In the genomic region with DNA sequence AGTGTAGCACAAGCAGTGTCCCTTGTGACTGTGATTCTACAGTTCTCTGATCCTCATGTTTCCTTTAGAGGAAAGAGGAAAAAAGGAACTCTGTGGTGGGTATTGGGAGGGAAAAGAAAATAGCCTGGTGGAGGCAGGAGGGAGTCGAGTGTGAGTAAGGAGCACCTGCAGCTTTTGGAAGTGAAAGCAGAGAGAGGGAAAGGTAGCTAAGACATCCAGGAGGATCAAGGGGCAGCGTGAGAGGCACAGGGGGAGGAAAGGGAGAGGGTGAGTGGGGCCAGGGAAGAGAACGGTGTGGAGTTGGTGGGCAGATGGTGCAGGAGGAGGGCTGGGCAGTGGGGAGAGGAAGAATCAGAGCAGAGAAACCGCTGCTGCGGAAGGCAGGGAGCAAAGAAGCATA, we compare ENCODE assay signal across 32 cellular contexts. TPM values are rescaled to one million over a fixed set of nuclear protein-coding genes. Genes with fewer than 3 reads are reported as not detected.
DNase-seq lines count a peak whose midpoint lies in the region; TF ChIP-seq lines count a peak whose summit lies in the region.
"Had no signal": no experiment of that assay in that cellular context is flagged by ENCODE, and none has a peak within 500 bp of the region (broad histone marks: within the 10 kb centered on the region; RNA-seq: fewer than 3 reads in every experiment).

No MANE protein-coding gene starts in this region.

- no peaks in the 10 kb centered on the region for H3K9me3 ChIP-seq in HEK293 (ENCODE audit: control insufficient read depth, insufficient read depth, low read depth, low read length)
- H3K9me3 ChIP-seq in trophoblast cell (ENCODE audit: insufficient read depth, low read depth, low read length), result peaks cover 1% of the 10 kb centered on the region
- H3K9me3 ChIP-seq: ascending aorta, colonic mucosa, right lobe of liver, spleen, tibial nerve had no signal

- WGBS in trophoblast cell (ENCODE audit: extremely low coverage, insufficient coverage, insufficient read length), result no CpG with 5 or more reads among the region's 5 CpGs

- H4K12ac ChIP-seq in trophoblast cell (ENCODE audit: low read depth, low read length), result no peak overlapping the region

- no peak overlapping the region for H2AFZ ChIP-seq in trophoblast cell (ENCODE audit: insufficient read depth, low read length, poor library complexity)

- H2BK5ac ChIP-seq in trophoblast cell (ENCODE audit: low read depth, low read length, poor library complexity), result no peak overlapping the region

- peak overlapping the region; percentile 0 for H3K27ac Mint-ChIP-seq in activated T-cell treated with anti-CD3 and anti-CD28 coated beads, Interleukin-2, amount 50 U/mL, for 24 hours
- H3K27ac Mint-ChIP-seq in brain, result peak overlapping the region in 3 of 5 experiments; percentile 10 to 40 (median 39)
- H3K27ac Mint-ChIP-seq: activated T-cell treated with anti-CD3 and anti-CD28 coated beads, Interleukin-2, amount 50 U/mL, for 72 hours had no signal

- no peak overlapping the region for H3K4ac ChIP-seq in trophoblast cell (ENCODE audit: low read depth, low read length)

- no peak overlapping the region for H3K18ac ChIP-seq in trophoblast cell (ENCODE audit: low read length)

- no peak overlapping the region for H3K4me3 Mint-ChIP-seq in activated T-cell treated with anti-CD3 and anti-CD28 coated beads, Interleukin-2, amount 50 U/mL, for 24 hours
- no peak overlapping the region for H3K4me3 Mint-ChIP-seq in brain
- H3K4me3 Mint-ChIP-seq: activated CD8-positive, alpha-beta memory T cell treated with anti-CD3 and anti-CD28 coated beads, Interleukin-2, amount 10 ng/mL, durations not matched to agents 7 days and 5 days; activated T-cell treated with anti-CD3 and anti-CD28 coated beads, Interleukin-2, amount 50 U/mL, for 72 hours; CD8-positive, alpha-beta memory T cell had no signal

- no peaks in the 10 kb centered on the region for H3K27me3 ChIP-seq in trophoblast cell (ENCODE audit: insufficient read depth, low read length)
- H3K27me3 ChIP-seq: ascending aorta, cardiac muscle cell, colonic mucosa, right lobe of liver, tibial nerve had no signal

- H3K4me1 Mint-ChIP-seq in activated T-cell treated with anti-CD3 and anti-CD28 coated beads, Interleukin-2, amount 50 U/mL, for 24 hours (ENCODE audit: low read depth), result no peaks in the 10 kb centered on the region
- peaks cover 34% of the 10 kb centered on the region for H3K4me1 Mint-ChIP-seq in brain
- H3K4me1 Mint-ChIP-seq: activated CD8-positive, alpha-beta memory T cell treated with anti-CD3 and anti-CD28 coated beads, Interleukin-2, amount 10 ng/mL, durations not matched to agents 7 days and 5 days had no signal

- H3K4me3 ChIP-seq in HEK293 (ENCODE audit: low read depth, low read length), result no peak overlapping the region
- no peak overlapping the region for H3K4me3 ChIP-seq in trophoblast cell (ENCODE audit: low read depth, low read length)
- H3K4me3 ChIP-seq: ascending aorta, cardiac muscle cell, colonic mucosa, right lobe of liver, spleen, tibial nerve had no signal

- no peak overlapping the region for H2AK5ac ChIP-seq in trophoblast cell (ENCODE audit: low read length)

- H3K79me1 ChIP-seq in trophoblast cell (ENCODE audit: low read length), result no peaks in the 10 kb centered on the region

- no peak overlapping the region for H4K8ac ChIP-seq in trophoblast cell (ENCODE audit: low read depth, low read length)

- TF ChIP-seq CTCF in HEK293 (tag by site-specific recombination; IDR thresholded peaks at IDR 0.05) (no peak), brain (conservative IDR thresholded peaks at IDR 0.05) (no peak)

- H3K36me3 ChIP-seq in HEK293 (ENCODE audit: control insufficient read depth in 2 of 2, insufficient read depth in 1 of 2, low read length in 2 of 2) (no peaks in the 10 kb centered on the region), trophoblast cell (ENCODE audit: control insufficient read depth in 1 of 2, insufficient read depth in 2 of 2, low read length in 2 of 2) (no peaks in the 10 kb centered on the region)
- H3K36me3 ChIP-seq: ascending aorta, cardiac muscle cell, colonic mucosa, right lobe of liver, tibial nerve had no signal

- no peak for DNase-seq in activated T-cell treated with anti-CD3 and anti-CD28 coated beads, Interleukin-2, amount 50 U/mL, for 24 hours
- DNase-seq in activated T-cell treated with anti-CD3 and anti-CD28 coated beads, Interleukin-2, amount 50 U/mL, for 1 hour, result no peak
- DNase-seq in trophoblast cell (no peak), HuH-7 (ENCODE audit: low spot score) (no peak), ureter (ENCODE audit: low spot score) (no peak), NCI-H187 (lab: John Stamatoyannopoulos, UW) (no peak)
- DNase-seq: activated CD8-positive, alpha-beta memory T cell treated with anti-CD3 and anti-CD28 coated beads, Interleukin-2, amount 10 ng/mL, durations not matched to agents 7 days and 5 days; activated T-cell treated with anti-CD3 and anti-CD28 coated beads, Interleukin-2, amount 50 U/mL, for 72 hours; CD8-positive, alpha-beta memory T cell; colonic mucosa; effector CD4-positive, alpha-beta T cell; HCEC 1CT; hippocampal formation; left colon; NCI-H1417 treated with DMSO at 0.1 percent for 48 hours; NCI-H2081 treated with DMSO at 0.1 percent for 48 hours; NCI-H2227 treated with DMSO at 0.1 percent for 48 hours; NCI-H526 treated with DMSO at 0.1 percent for 48 hours; posterior cingulate gyrus; right lobe of liver; Right ventricle myocardium superior; spleen; stimulated activated CD4-positive, alpha-beta T cell treated with anti-CD3 and anti-CD28 coated beads, Interleukin-2, amount 100 ng/mL, for 48 hours had no signal

- CTCF ChIA-PET in HEK293 (lab: Yijun Ruan, JAX), result no interaction called here

- no peak overlapping the region for H3K14ac ChIP-seq in trophoblast cell (ENCODE audit: low read length)

- H3K27ac ChIP-seq in HEK293 (ENCODE audit: extremely low read depth, low read depth, low read length) (no peak overlapping the region), trophoblast cell (ENCODE audit: low read depth, low read length) (no peak overlapping the region)
- H3K27ac ChIP-seq: ascending aorta, cardiac muscle cell, colonic mucosa, epithelial cell of prostate, right lobe of liver, spleen had no signal

- peak overlapping the region; percentile 72 for H3K23ac ChIP-seq in trophoblast cell (ENCODE audit: low read length)

- no peak overlapping the region for H3K4me2 ChIP-seq in trophoblast cell (ENCODE audit: low read length)

- no peak overlapping the region for H3K9ac ChIP-seq in trophoblast cell (ENCODE audit: low read length)

- no peak overlapping the region for H2BK120ac ChIP-seq in trophoblast cell (ENCODE audit: insufficient read depth, low read length, poor library complexity)

- H3K27me3 Mint-ChIP-seq in activated T-cell treated with anti-CD3 and anti-CD28 coated beads, Interleukin-2, amount 50 U/mL, for 24 hours, result no peaks in the 10 kb centered on the region
- peaks cover 30% of the 10 kb centered on the region for H3K27me3 Mint-ChIP-seq in brain
- H3K27me3 Mint-ChIP-seq: activated CD8-positive, alpha-beta memory T cell treated with anti-CD3 and anti-CD28 coated beads, Interleukin-2, amount 10 ng/mL, durations not matched to agents 7 days and 5 days; CD8-positive, alpha-beta memory T cell had no signal

- H4K91ac ChIP-seq in trophoblast cell (ENCODE audit: low read depth, low read length), result no peak overlapping the region

- peaks cover 2% of the 10 kb centered on the region for H3K79me2 ChIP-seq in trophoblast cell (ENCODE audit: control insufficient read depth, insufficient read depth, low read length, poor library complexity)

- H3K4me1 ChIP-seq in HEK293 (ENCODE audit: control insufficient read depth, insufficient read depth, low read length) (no peaks in the 10 kb centered on the region), trophoblast cell (ENCODE audit: control insufficient read depth in 1 of 2, insufficient read depth in 2 of 2, low read length in 2 of 2) (peaks cover 0 to 2% of the 10 kb centered on the region in 2 experiments)
- H3K4me1 ChIP-seq: ascending aorta, colonic mucosa had no signal

- H2BK12ac ChIP-seq in trophoblast cell (ENCODE audit: low read length), result no peak overlapping the region

- peaks cover 78% of the 10 kb centered on the region for H3K36me3 Mint-ChIP-seq in activated T-cell treated with anti-CD3 and anti-CD28 coated beads, Interleukin-2, amount 50 U/mL, for 24 hours (ENCODE audit: low read depth)
- H3K36me3 Mint-ChIP-seq in brain, result no peaks in the 10 kb centered on the region

- H3K9me3 Mint-ChIP-seq in activated T-cell treated with anti-CD3 and anti-CD28 coated beads, Interleukin-2, amount 50 U/mL, for 24 hours, result no peaks in the 10 kb centered on the region
- peaks cover 0 to 6% (median 0%) of the 10 kb centered on the region in 5 experiments for H3K9me3 Mint-ChIP-seq in brain
- H3K9me3 Mint-ChIP-seq: activated naive CD4-positive, alpha-beta T cell treated with anti-CD3 and anti-CD28 coated beads, Interleukin-2, amount 50 U/mL, for 72 hours; activated T-cell treated with anti-CD3 and anti-CD28 coated beads, Interleukin-2, amount 50 U/mL, for 72 hours; CD8-positive, alpha-beta memory T cell had no signal

- POLR2A ChIA-PET in HEK293 (lab: Yijun Ruan, JAX), result no interaction called here

TF ChIP-seq in HEK293, 187 proteins besides CTCF, POLR2A, EP300 and RAD21:
- TF ChIP-seq ZBTB7A (tag by site-specific recombination; IDR thresholded peaks at IDR 0.05; ENCODE audit: low read depth) (no peak), ZNF398 (tag by site-specific recombination; IDR thresholded peaks at IDR 0.05) (0 out of 2 replicates have a peak, but pooled peaks have one; percentile 30), PRDM1 (tag by site-specific recombination; IDR thresholded peaks at IDR 0.05) (peak; percentile 73), ZNF184 (tag by site-specific recombination; IDR thresholded peaks at IDR 0.05) (no peak), GFI1B (tag by site-specific recombination; IDR thresholded peaks at IDR 0.05) (no peak)

RNA-seq across cellular contexts. Expression of gene TMA7B, which starts 12.5 kb away (rescaled TPM):
- not detected for polyA plus RNA-seq in brain (ENCODE audit: insufficient read depth, low read depth, low replicate concordance)
- 0.04 and 0.10 TPM in 2 replicates for polyA plus RNA-seq in trophoblast cell (2013)
- total RNA-seq in ureter, result 0.47 TPM
- total RNA-seq: ascending aorta, cardiac muscle cell, left colon, LHCN-M2, lung microvascular endothelial cell, Right ventricle myocardium superior, tibial nerve had no signal
- polyA plus RNA-seq: cardiac muscle cell had no signal

RNA-seq across cellular contexts. Expression of gene FAM83F, which starts 22.1 kb away (rescaled TPM):
- 10.8 TPM for polyA plus RNA-seq in brain (ENCODE audit: insufficient read depth, low read depth, low replicate concordance)
- polyA plus RNA-seq in trophoblast cell (2013), result 3.1 and 3.3 TPM in 2 replicates
- total RNA-seq in ureter, result 33.0 TPM
- total RNA-seq: activated CD8-positive, alpha-beta memory T cell treated with anti-CD3 and anti-CD28 coated beads, Interleukin-2, amount 10 ng/mL, durations not matched to agents 7 days and 5 days; ascending aorta; LHCN-M2; lung microvascular endothelial cell had no signal
- polyA plus RNA-seq: cardiac muscle cell had no signal
